Comparison of ENCODE assay signal across 13 cellular contexts in genomic region chr4:143389543-143390195, GRCh38. TPM values are rescaled to one million over a fixed set of nuclear protein-coding genes. Genes with fewer than 3 reads are reported as not detected.
DNase-seq lines count a peak whose midpoint lies in the region; ATAC-seq and TF ChIP-seq lines count a peak whose summit lies in the region.
"Had no signal": no experiment of that assay in that cellular context is flagged by ENCODE, and none has a peak within 500 bp of the region (broad histone marks: within the 10 kb centered on the region; RNA-seq: fewer than 3 reads in every experiment).

No MANE protein-coding gene starts in this region.

- ATAC-seq in GM19035 (IDR thresholded peaks at IDR 0.05; ENCODE audit: unreplicated experiment): no peak
- ATAC-seq in activated T-helper 17 cell treated with anti-CD3 and anti-CD28 coated beads, Interleukin-2, amount 50 U/mL, for 72 hours (replicated peaks): no peak
- no peak for ATAC-seq in GM21367 (IDR thresholded peaks at IDR 0.05; ENCODE audit: unreplicated experiment)
- ATAC-seq: esophagus mucosa had no signal

- TF ChIP-seq CTCF in fibroblast of mammary gland (conservative IDR thresholded peaks at IDR 0.05; ENCODE audit: control insufficient read depth, insufficient read depth, low read depth, low read length): no peak
- no peak for TF ChIP-seq CTCF in neutrophil (IDR thresholded peaks at IDR 0.05)

- no peak overlapping the region for H3K4me3 ChIP-seq in fibroblast of mammary gland (ENCODE audit: control insufficient read depth, low read depth, low read length)
- no peak overlapping the region for H3K4me3 ChIP-seq in neutrophil (ENCODE audit: low read depth in 1 of 2, low read length in 1 of 2)

- H3K27ac Mint-ChIP-seq in activated T-helper 17 cell treated with anti-CD3 and anti-CD28 coated beads, Interleukin-2, amount 50 U/mL, for 72 hours: no peak overlapping the region

- no peak overlapping the region for H3K4me3 Mint-ChIP-seq in activated T-helper 17 cell treated with anti-CD3 and anti-CD28 coated beads, Interleukin-2, amount 50 U/mL, for 72 hours

- H3K27ac ChIP-seq in neutrophil: peak overlapping the region; percentile 51
- H3K27ac ChIP-seq: VCaP had no signal

- H3K9me3 Mint-ChIP-seq in activated T-helper 17 cell treated with anti-CD3 and anti-CD28 coated beads, Interleukin-2, amount 50 U/mL, for 72 hours: no peaks in the 10 kb centered on the region

- DNase-seq in AG08395 (ENCODE audit: low spot score): peak; percentile 39
- peak; percentile 14 for DNase-seq in NCI-H774 (lab: John Stamatoyannopoulos, UW)
- DNase-seq in fibroblast of mammary gland (ENCODE audit: low read depth): peak; percentile 66
- DNase-seq in AML-193 (lab: John Stamatoyannopoulos, UW): no peak
- DNase-seq: NCI-H1930, posterior cingulate gyrus, RPMI8226 had no signal

- H3K36me3 ChIP-seq in neutrophil: no peaks in the 10 kb centered on the region

- no peaks in the 10 kb centered on the region for H3K36me3 Mint-ChIP-seq in activated T-helper 17 cell treated with anti-CD3 and anti-CD28 coated beads, Interleukin-2, amount 50 U/mL, for 72 hours (ENCODE audit: low read depth)

- no peaks in the 10 kb centered on the region for H3K4me1 Mint-ChIP-seq in activated T-helper 17 cell treated with anti-CD3 and anti-CD28 coated beads, Interleukin-2, amount 50 U/mL, for 72 hours

- H3K27me3 ChIP-seq in neutrophil: no peaks in the 10 kb centered on the region

- H3K27me3 Mint-ChIP-seq in activated T-helper 17 cell treated with anti-CD3 and anti-CD28 coated beads, Interleukin-2, amount 50 U/mL, for 72 hours: peaks cover 26% of the 10 kb centered on the region

- no peaks in the 10 kb centered on the region for H3K9me3 ChIP-seq in neutrophil

- peaks cover 9 to 19% of the 10 kb centered on the region in 2 experiments for H3K4me1 ChIP-seq in neutrophil (ENCODE audit: control insufficient read depth in 1 of 2, insufficient read depth in 1 of 2, low read depth in 1 of 2, low read length in 1 of 2)

RNA-seq across cellular contexts. Expression of gene GAB1, which starts 53.0 kb away (rescaled TPM):
- under 1 TPM; 0.32 to 0.48 TPM for total RNA-seq in activated T-helper 17 cell treated with anti-CD3 and anti-CD28 coated beads, Interleukin-2, amount 50 U/mL, for 72 hours

Comparison
In these comparisons a context has a peak if more than half of its experiments do, and no peak if none do; other contexts are left out.
1. DNase-seq: peak in AG08395 (single experiment), NCI-H774 (single experiment) and fibroblast of mammary gland (single experiment); none in AML-193 (0 of 2).